ENCODE assay signal across 16 cellular contexts in genomic region chr18:51659781-51660180, GRCh38.
A peak's percentile ranks its signal among the peaks of the same experiment; 100 is the strongest.
DNase-seq lines count a peak whose midpoint lies in the region; ATAC-seq, FAIRE-seq and TF ChIP-seq lines count a peak whose summit lies in the region.
"Had no signal": no experiment of that assay in that cellular context is flagged by ENCODE, and none has a peak within 500 bp of the region (broad histone marks: within the 10 kb centered on the region; RNA-seq: fewer than 3 reads in every experiment).

No MANE protein-coding gene starts in this region.

- H3K27ac ChIP-seq in H1 (ENCODE audit: low read depth, low read length) (no peak overlapping the region), osteoblast (ENCODE audit: low read depth, low read length) (no peak overlapping the region), hepatocyte (no peak overlapping the region)
- H3K27ac ChIP-seq: BLaER1 treated with 17β-estradiol and CSF1 and Interleukin-3, amounts not matched to agents 10 nM and 100 nM had no signal

- DNase-seq in NCI-H82 (lab: John Stamatoyannopoulos, UW) = peak; percentile 93
- no peak for DNase-seq in H1 (ENCODE audit: low read depth in 1 of 2, low spot score in 2 of 2)
- DNase-seq in osteoblast (ENCODE audit: insufficient read length, low spot score, missing footprints) = peak; percentile 2
- DNase-seq in hepatocyte (ENCODE audit: low spot score) = no peak
- DNase-seq in nephron progenitor cell = no peak
- DNase-seq in cerebellum (ENCODE audit: low spot score) = no peak
- DNase-seq: Calu3; CD8-positive, alpha-beta T cell; DMS79 treated with DMSO at 0.1 percent for 48 hours; GF-D8; GOT3; H9 had no signal

- no peaks in the 10 kb centered on the region for H3K79me1 ChIP-seq in H1 (ENCODE audit: low read depth, low read length)

- no peak overlapping the region for H3K27ac Mint-ChIP-seq in nephron progenitor cell
- H3K27ac Mint-ChIP-seq: B cell; CD8-positive, alpha-beta T cell; H9 had no signal

- no peak overlapping the region for H3K4me3 ChIP-seq in H1 (ENCODE audit: extremely low read depth in 1 of 4, insufficient read depth in 2 of 4, low read depth in 3 of 4, low read length in 4 of 4)
- no peak overlapping the region for H3K4me3 ChIP-seq in osteoblast (ENCODE audit: insufficient read depth, low read length)
- no peak overlapping the region for H3K4me3 ChIP-seq in hepatocyte
- H3K4me3 ChIP-seq: BLaER1 treated with 17β-estradiol and CSF1 and Interleukin-3, amounts not matched to agents 10 nM and 100 nM; GM12878 had no signal

- H3K4ac ChIP-seq in H1 (replicated peaks; ENCODE audit: insufficient read length, low read depth, low read length) = no peak overlapping the region

- TF ChIP-seq CTCF in H1 (IDR thresholded peaks at IDR 0.05; ENCODE audit: control extremely low read depth in 1 of 3, insufficient read depth in 1 of 3, low read depth in 1 of 3, low read length in 3 of 3) (no peak), osteoblast (IDR thresholded peaks at IDR 0.05; ENCODE audit: extremely low read depth, low read depth, low read length) (no peak), hepatocyte (IDR thresholded peaks at IDR 0.05; ENCODE audit: poor library complexity) (no peak), nephron progenitor cell (IDR thresholded peaks at IDR 0.05) (no peak)

- H3K79me2 ChIP-seq in H1 (ENCODE audit: control insufficient read depth in 1 of 2, insufficient read depth in 2 of 2, low read length in 2 of 2) (no peaks in the 10 kb centered on the region), osteoblast (ENCODE audit: insufficient read depth, low read length) (no peaks in the 10 kb centered on the region), hepatocyte (no peaks in the 10 kb centered on the region)

- H3K18ac ChIP-seq in H1 (ENCODE audit: extremely low read depth, low read length) = no peak overlapping the region

- no peak overlapping the region for H3K9ac ChIP-seq in H1 (replicated peaks in 1 of 4; ENCODE audit: extremely low read depth in 1 of 4, low read depth in 3 of 4, low read length in 3 of 4)
- H3K9ac ChIP-seq: BLaER1 treated with 17β-estradiol and CSF1 and Interleukin-3, amounts not matched to agents 10 nM and 100 nM had no signal

- TF ChIP-seq POLR2A in H1 (IDR thresholded peaks at IDR 0.05; ENCODE audit: control extremely low read depth in 1 of 2, low read depth in 2 of 2, low read length in 2 of 2) = no peak

- H3K4me2 ChIP-seq in H1 (ENCODE audit: insufficient read depth in 1 of 2, low read depth in 2 of 2, low read length in 2 of 2) = no peak overlapping the region
- no peak overlapping the region for H3K4me2 ChIP-seq in osteoblast (ENCODE audit: insufficient read depth, low read length)
- no peak overlapping the region for H3K4me2 ChIP-seq in hepatocyte
- H3K4me2 ChIP-seq: BLaER1 treated with 17β-estradiol and CSF1 and Interleukin-3, amounts not matched to agents 10 nM and 100 nM had no signal

- no peak for TF ChIP-seq RAD21 in H1 (IDR thresholded peaks at IDR 0.05 in 1 of 2, conservative IDR thresholded peaks at IDR 0.05 in 1 of 2; ENCODE audit: low read depth in 2 of 2, low read length in 2 of 2)

- H2BK120ac ChIP-seq in H1 (replicated peaks; ENCODE audit: low read depth, low read length) = no peak overlapping the region

- no peak for FAIRE-seq in H1 (lab: Jason Lieb, UNC)

- H3K4me3 Mint-ChIP-seq in nephron progenitor cell = no peak overlapping the region
- H3K4me3 Mint-ChIP-seq: B cell; CD8-positive, alpha-beta T cell; H9 had no signal

- H4K8ac ChIP-seq in H1 (ENCODE audit: extremely low read depth, insufficient read depth, low read length) = no peak overlapping the region

- no peak for TF ChIP-seq EP300 in H1 (IDR thresholded peaks at IDR 0.05; ENCODE audit: borderline replicate concordance in 1 of 2, low read depth in 2 of 2, low read length in 2 of 2)

- H3K9me2 ChIP-seq in hepatocyte (replicated peaks; ENCODE audit: insufficient read depth) = no peaks in the 10 kb centered on the region

- H3K4me1 ChIP-seq in H1 (replicated peaks in 1 of 4; ENCODE audit: control insufficient read depth in 3 of 4, insufficient read depth in 4 of 4, low read length in 3 of 4) (peaks cover 3 to 13% (median 11%) of the 10 kb centered on the region in 4 experiments; a peak in 6 of 7 replicates), osteoblast (ENCODE audit: insufficient read depth, low read length) (no peaks in the 10 kb centered on the region), hepatocyte (ENCODE audit: insufficient read depth) (no peaks in the 10 kb centered on the region)
- H3K4me1 ChIP-seq: BLaER1 treated with 17β-estradiol and CSF1 and Interleukin-3, amounts not matched to agents 10 nM and 100 nM had no signal

- H4K20me1 ChIP-seq in H1 (replicated peaks in 1 of 2; ENCODE audit: control insufficient read depth in 1 of 2, insufficient read depth in 2 of 2, low read length in 2 of 2) = no peaks in the 10 kb centered on the region
- H4K20me1 ChIP-seq in osteoblast (ENCODE audit: insufficient read depth, low read length) = no peaks in the 10 kb centered on the region
- H4K20me1 ChIP-seq in hepatocyte (ENCODE audit: insufficient read depth, poor library complexity, severe bottlenecking) = no peaks in the 10 kb centered on the region
- H4K20me1 ChIP-seq: BLaER1 treated with 17β-estradiol and CSF1 and Interleukin-3, amounts not matched to agents 10 nM and 100 nM had no signal

- no peak overlapping the region for H3K56ac ChIP-seq in H1 (replicated peaks; ENCODE audit: insufficient read length, low read depth, low read length)

- no peaks in the 10 kb centered on the region for H3K36me3 Mint-ChIP-seq in nephron progenitor cell (ENCODE audit: low read depth)
- H3K36me3 Mint-ChIP-seq: CD8-positive, alpha-beta T cell had no signal

- no peaks in the 10 kb centered on the region for H3K9me3 ChIP-seq in H1 (ENCODE audit: insufficient read depth in 2 of 2, low read depth in 1 of 2, low read length in 1 of 2)
- H3K9me3 ChIP-seq in osteoblast (ENCODE audit: low read depth, low read length) = no peaks in the 10 kb centered on the region
- no peaks in the 10 kb centered on the region for H3K9me3 ChIP-seq in hepatocyte (ENCODE audit: low read depth)
- H3K9me3 ChIP-seq: BLaER1 treated with 17β-estradiol and CSF1 and Interleukin-3, amounts not matched to agents 10 nM and 100 nM had no signal

- no peak for ATAC-seq in HG02973 (IDR thresholded peaks at IDR 0.05; ENCODE audit: unreplicated experiment)
- ATAC-seq: CD8-positive, alpha-beta T cell; GM12878 had no signal

- H2BK5ac ChIP-seq in H1 (ENCODE audit: low read depth, low read length) = no peak overlapping the region

- no peak overlapping the region for H3K23ac ChIP-seq in H1 (ENCODE audit: insufficient read length)

- H3K9me3 Mint-ChIP-seq in nephron progenitor cell = no peaks in the 10 kb centered on the region
- H3K9me3 Mint-ChIP-seq: CD8-positive, alpha-beta T cell; H9 had no signal

- H3K23me2 ChIP-seq in H1 (ENCODE audit: low read depth, low read length) = no peaks in the 10 kb centered on the region; the same call in 1 of the 2 replicates

- peaks cover 6% of the 10 kb centered on the region for H3K4me1 Mint-ChIP-seq in nephron progenitor cell

- CTCF ChIA-PET in H1 (lab: Charles Lee; ENCODE audit: partially characterized antibody) = no interaction called here

- H2BK12ac ChIP-seq in H1 (ENCODE audit: low read depth, low read length) = no peak overlapping the region

- 84% methylated on average over 3 of the region's 3 CpGs; no CpG with 5 or more reads in 1 of the 2 experiments for WGBS in H1 (ENCODE audit: extremely low coverage in 1 of 2, insufficient coverage in 1 of 2, insufficient read length in 1 of 2, insufficient replicate concordance in 2 of 2, low coverage in 1 of 2, low lambda C conversion rate in 2 of 2, missing lambda C conversion rate in 1 of 2), 2 experiments
- 43% methylated on average over 3 of the region's 3 CpGs for WGBS in hepatocyte (ENCODE audit: low lambda C conversion rate, missing lambda C conversion rate)

- H2AK5ac ChIP-seq in H1 (ENCODE audit: low read depth, low read length) = no peak overlapping the region

- no peaks in the 10 kb centered on the region; a peak in 2 of 7 replicates for H3K27me3 ChIP-seq in H1 (replicated peaks in 1 of 4; ENCODE audit: control insufficient read depth in 3 of 4, extremely low read depth in 1 of 4, insufficient read depth in 3 of 4, low read length in 3 of 4)
- no peaks in the 10 kb centered on the region for H3K27me3 ChIP-seq in osteoblast (ENCODE audit: insufficient read depth, low read length)
- peaks cover 8% of the 10 kb centered on the region for H3K27me3 ChIP-seq in hepatocyte
- H3K27me3 ChIP-seq: BLaER1 treated with 17β-estradiol and CSF1 and Interleukin-3, amounts not matched to agents 10 nM and 100 nM had no signal

- no peak overlapping the region for H2BK15ac ChIP-seq in H1 (ENCODE audit: low read length)

- H3K27me3 Mint-ChIP-seq in nephron progenitor cell (ENCODE audit: low read depth, poor library complexity) = peaks cover 27% of the 10 kb centered on the region

- H3K36me3 ChIP-seq in H1 (ENCODE audit: control insufficient read depth in 2 of 4, insufficient read depth in 4 of 4, low read length in 3 of 4) (no peaks in the 10 kb centered on the region), osteoblast (ENCODE audit: insufficient read depth, low read length) (no peaks in the 10 kb centered on the region), hepatocyte (replicated peaks; ENCODE audit: insufficient read depth, low read depth) (no peaks in the 10 kb centered on the region)
- H3K36me3 ChIP-seq: BLaER1 treated with 17β-estradiol and CSF1 and Interleukin-3, amounts not matched to agents 10 nM and 100 nM had no signal

- H4K91ac ChIP-seq in H1 (replicated peaks; ENCODE audit: insufficient read length, low read length) = no peak overlapping the region

- H2BK20ac ChIP-seq in H1 (ENCODE audit: low read length) = no peak overlapping the region

- POLR2A ChIA-PET in H1 (lab: Charles Lee; ENCODE audit: partially characterized antibody) = no interaction called here

- H2AFZ ChIP-seq in H1 (ENCODE audit: low read length) (no peak overlapping the region), osteoblast (ENCODE audit: low read length) (no peak overlapping the region), hepatocyte (no peak overlapping the region)

- H4K5ac ChIP-seq in H1 (ENCODE audit: insufficient read length, low read depth, low read length) = no peak overlapping the region

- no peak overlapping the region for H3K14ac ChIP-seq in H1 (ENCODE audit: insufficient read length)

TF ChIP-seq in H1, 55 proteins besides CTCF, POLR2A, EP300 and RAD21:
- TF ChIP-seq, protein P1, sequence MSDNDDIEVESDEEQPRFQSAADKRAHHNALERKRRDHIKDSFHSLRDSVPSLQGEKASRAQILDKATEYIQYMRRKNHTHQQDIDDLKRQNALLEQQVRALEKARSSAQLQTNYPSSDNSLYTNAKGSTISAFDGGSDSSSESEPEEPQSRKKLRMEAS (IDR thresholded peaks at IDR 0.05) = peak; percentile 31; the same call in 1 of the 2 replicates
- TF ChIP-seq SP1 (IDR thresholded peaks at IDR 0.05; ENCODE audit: low read depth, low read length) = no peak
- TF ChIP-seq POLR2AphosphoS5 (IDR thresholded peaks at IDR 0.05; ENCODE audit: low read depth, low read length) = no peak
TF ChIP-seq in H1: peak in this region for 1.

Comparison
In these comparisons a context has a peak if more than half of its experiments do, and no peak if none do; other contexts are left out.
1. DNase-seq: peak in NCI-H82 (single experiment) and osteoblast (single experiment); none in H1 (0 of 2), hepatocyte (single experiment), nephron progenitor cell (single experiment) and cerebellum (single experiment).